ENCODE assay signal across 9 cellular contexts in the genomic region with DNA sequence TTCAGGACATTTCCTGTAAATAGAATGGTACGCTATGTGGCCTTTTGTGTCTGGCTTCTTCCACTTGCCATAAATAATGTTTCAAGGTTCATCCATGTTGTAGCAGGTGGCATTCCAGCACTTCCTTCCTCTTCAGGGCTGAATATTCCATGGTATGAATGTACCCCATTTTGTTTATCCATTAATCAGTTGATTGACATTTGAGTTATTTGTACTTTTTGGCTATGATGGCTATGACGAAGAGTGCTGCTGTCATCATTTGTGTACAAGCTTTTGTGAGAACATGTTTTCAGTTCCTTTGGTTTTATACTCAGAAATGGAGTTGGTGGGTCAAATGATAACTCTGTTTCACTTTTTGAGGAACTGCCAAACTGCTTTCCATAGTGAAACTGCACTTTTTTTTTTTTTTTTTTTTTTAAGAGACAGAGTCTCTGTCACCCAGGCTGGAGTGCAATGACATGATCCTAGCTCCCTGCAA. TPM values are rescaled to one million over a fixed set of nuclear protein-coding genes. Genes with fewer than 3 reads are reported as not detected.
DNase-seq lines count a peak whose midpoint lies in the region; ATAC-seq and TF ChIP-seq lines count a peak whose summit lies in the region.
"Had no signal": no experiment of that assay in that cellular context is flagged by ENCODE, and none has a peak within 500 bp of the region (broad histone marks: within the 10 kb centered on the region; RNA-seq: fewer than 3 reads in every experiment).

No MANE protein-coding gene starts in this region.

- in situ Hi-C loops in GM13977 (cut with MboI; ENCODE audit: low pct_unique_long_range_greater_than_20kb, low sequenced_read_pairs, unreplicated experiment), result no loop called here
- in situ Hi-C loops in KBM-7 (cut with MboI; ENCODE audit: low pct_unique_long_range_greater_than_20kb, low sequenced_read_pairs), result no loop called here

- no peaks in the 10 kb centered on the region for H3K36me3 Mint-ChIP-seq in glutamatergic neuron (ENCODE audit: unreplicated experiment)
- H3K36me3 Mint-ChIP-seq in chondrocyte (ENCODE audit: low read depth), result no peaks in the 10 kb centered on the region

- H3K4me3 Mint-ChIP-seq in glutamatergic neuron (ENCODE audit: unreplicated experiment) (no peak overlapping the region), chondrocyte (ENCODE audit: unreplicated experiment) (no peak overlapping the region)

- TF ChIP-seq CTCF in GM13977 (IDR thresholded peaks at IDR 0.05; ENCODE audit: extremely low read depth, insufficient read depth, missing control alignments) (no peak), glutamatergic neuron (IDR thresholded peaks at IDR 0.05; ENCODE audit: partially characterized antibody, unreplicated experiment) (no peak), chondrocyte (IDR thresholded peaks at IDR 0.05) (no peak)

- peak; percentile 85 for DNase-seq in GM13977 (ENCODE audit: low spot score)
- peak; percentile 76 for DNase-seq in KBM-7
- peak; percentile 77 for DNase-seq in glomerular endothelial cell (ENCODE audit: extremely low read depth, low read depth, low spot score)
- DNase-seq in glutamatergic neuron, result no peak
- DNase-seq in chondrocyte (ENCODE audit: low spot score), result no peak
- no peak for DNase-seq in HK-2 (ENCODE audit: unreplicated experiment)
- DNase-seq: NCI-H524 had no signal

- no peak overlapping the region for H3K27ac Mint-ChIP-seq in glutamatergic neuron (ENCODE audit: unreplicated experiment)
- no peak overlapping the region for H3K27ac Mint-ChIP-seq in chondrocyte (ENCODE audit: unreplicated experiment)

- H3K4me1 Mint-ChIP-seq in glutamatergic neuron (ENCODE audit: low read depth, unreplicated experiment) (no peaks in the 10 kb centered on the region), chondrocyte (ENCODE audit: low read depth) (no peaks in the 10 kb centered on the region)

- peaks cover 4% of the 10 kb centered on the region for H3K27me3 Mint-ChIP-seq in glutamatergic neuron (ENCODE audit: unreplicated experiment)
- no peaks in the 10 kb centered on the region for H3K27me3 Mint-ChIP-seq in chondrocyte (ENCODE audit: low read depth)

- ATAC-seq in GM21423 (IDR thresholded peaks at IDR 0.05; ENCODE audit: unreplicated experiment) (peak; percentile 80), HG03045 (IDR thresholded peaks at IDR 0.05; ENCODE audit: unreplicated experiment) (no peak)

- H3K9me3 Mint-ChIP-seq in glutamatergic neuron (ENCODE audit: unreplicated experiment) (peaks cover 3% of the 10 kb centered on the region), chondrocyte (ENCODE audit: low read depth) (no peaks in the 10 kb centered on the region)

RNA-seq across cellular contexts. Expression of a gene that starts 6.5 kb away (rescaled TPM):
- total RNA-seq in glomerular endothelial cell, result 351 and 376 TPM in 2 replicates
- total RNA-seq in glutamatergic neuron (ENCODE audit: unreplicated experiment), result 135 TPM
- 263 to 301 TPM (median 280 TPM) in 3 replicates for total RNA-seq in chondrocyte

RNA-seq across cellular contexts. Expression of a gene that starts 45.0 kb away (rescaled TPM):
- total RNA-seq in glomerular endothelial cell (5.6 and 17.6 TPM in 2 replicates), glutamatergic neuron (ENCODE audit: unreplicated experiment) (11.1 TPM), chondrocyte (11.5 to 14.4 TPM (median 12.2 TPM) in 3 replicates)

RNA-seq across cellular contexts. Expression of a gene that starts 45.2 kb away (rescaled TPM):
- total RNA-seq in glomerular endothelial cell (26.2 and 31.3 TPM in 2 replicates), glutamatergic neuron (ENCODE audit: unreplicated experiment) (38.4 TPM), chondrocyte (24.9 to 35.5 TPM (median 27.2 TPM) in 3 replicates)

Comparison
In these comparisons a context has a peak if more than half of its experiments do, and no peak if none do; other contexts are left out.
1. DNase-seq: peak in GM13977 (single experiment), KBM-7 (single experiment) and glomerular endothelial cell (single experiment); none in glutamatergic neuron (single experiment), chondrocyte (single experiment) and HK-2 (single experiment).